In the genomic region with DNA sequence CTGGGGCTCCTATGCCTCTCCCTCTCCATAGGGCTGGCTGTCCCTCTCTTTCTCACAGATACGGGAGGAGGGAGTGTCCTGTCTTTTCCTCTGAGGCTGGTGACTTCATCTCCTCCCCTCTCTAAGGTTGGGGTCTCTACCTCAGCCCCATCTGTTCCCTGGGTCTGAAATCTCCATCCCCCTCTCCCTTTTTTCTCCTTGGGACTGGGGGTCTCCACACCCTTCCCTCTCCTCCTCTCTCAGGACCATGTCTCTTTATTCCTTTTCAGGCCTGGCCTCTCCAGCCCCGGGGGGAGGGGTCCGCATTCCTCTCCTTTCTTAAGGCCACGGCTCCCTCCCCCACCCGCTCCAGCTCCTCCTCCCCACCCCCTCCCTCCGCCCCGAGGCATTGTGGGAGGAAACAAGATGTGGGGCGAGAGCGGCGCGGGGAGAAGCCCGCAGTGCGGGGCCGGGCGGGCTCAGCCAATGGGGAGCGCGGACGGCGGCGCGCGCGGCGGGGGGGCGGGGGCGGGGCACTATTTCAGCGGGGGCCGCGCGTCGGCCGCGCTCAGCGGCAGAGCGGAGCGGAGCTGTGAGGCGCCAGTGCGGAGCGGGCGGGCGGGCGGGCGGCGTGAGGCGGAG, we compare ENCODE assay signal across 8 cellular contexts. TPM values are rescaled to one million over a fixed set of nuclear protein-coding genes. Genes with fewer than 3 reads are reported as not detected.
DNase-seq lines count a peak whose midpoint lies in the region; ATAC-seq, FAIRE-seq and TF ChIP-seq lines count a peak whose summit lies in the region.

A gene (plus strand): TSS at position 550 of the 621 bp plus-strand sequence. CDS start 3,672 bp downstream, outside the sequence.

- H3K4me3 Mint-ChIP-seq in CD8-positive, alpha-beta T cell = peak within 1 kb of the TSS; percentile 89
- H3K4me3 Mint-ChIP-seq in endodermal cell = peak within 1 kb of the TSS; percentile 90

- CTCF ChIA-PET in CD8-positive, alpha-beta T cell (lab: Charles Lee) = interaction anchor here (1.9 to 2.3 kb wide), 2 partner anchors 76 to 82 kb away, joined by 4 to 8 read pairs; a partner anchor contains a TSS

- POLR2A ChIA-PET in CD8-positive, alpha-beta T cell (lab: Charles Lee) = interaction anchor here (0.6 to 2.8 kb wide), 4 partner anchors 65 to 233 kb away, joined by 3 to 13 read pairs (median 6); a partner anchor contains a TSS

- H3K9ac ChIP-seq in endodermal cell (ENCODE audit: extremely low read depth, low read length, poor library complexity, severe bottlenecking) = peak within 1 kb of the TSS; percentile 76

- intact Hi-C loops in CD8-positive, alpha-beta T cell (cut with DNase I, micrococcal nuclease) = loop anchor here (1.0 to 10.0 kb wide), 10 partner anchors 76 to 1251 kb away; a partner anchor contains a TSS

- peak; percentile 69 for ATAC-seq in CD8-positive, alpha-beta T cell

- peak within 1 kb of the TSS; percentile 85 for H3K27ac ChIP-seq in CD8-positive, alpha-beta T cell (ENCODE audit: low read depth, low read length)
- H3K27ac ChIP-seq in endodermal cell (ENCODE audit: low read depth, low read length) = peak within 1 kb of the TSS; percentile 97

- peaks cover 35% of the 10 kb centered on the region for H3K36me3 Mint-ChIP-seq in CD8-positive, alpha-beta T cell
- H3K36me3 Mint-ChIP-seq in endodermal cell (ENCODE audit: low read depth) = peaks cover 34% of the 10 kb centered on the region

- H3K36me3 ChIP-seq in CD8-positive, alpha-beta T cell (ENCODE audit: insufficient read depth, low read length) = peaks cover 10% of the 10 kb centered on the region
- peaks cover 32% of the 10 kb centered on the region for H3K36me3 ChIP-seq in endodermal cell (ENCODE audit: control insufficient read depth, insufficient read depth, low read length)

- peak within 1 kb of the TSS; percentile 62 for H3K4me3 ChIP-seq in CD8-positive, alpha-beta T cell (ENCODE audit: low read depth, low read length)
- H3K4me3 ChIP-seq in endodermal cell (ENCODE audit: low read length) = peak within 1 kb of the TSS; percentile 94

- no peaks in the 10 kb centered on the region for H3K27me3 Mint-ChIP-seq in CD8-positive, alpha-beta T cell (ENCODE audit: low read depth)
- H3K27me3 Mint-ChIP-seq in endodermal cell (ENCODE audit: insufficient read depth) = peaks cover 6% of the 10 kb centered on the region

- H3K4me1 Mint-ChIP-seq in CD8-positive, alpha-beta T cell (ENCODE audit: low read depth) = peaks cover 33% of the 10 kb centered on the region
- H3K4me1 Mint-ChIP-seq in endodermal cell = peaks cover 60% of the 10 kb centered on the region

- FAIRE-seq in HTR-8/SVneo (lab: Jason Lieb, UNC) = peak; percentile 93

- peak; percentile 76 to 93 (median 85) for DNase-seq in CD8-positive, alpha-beta T cell
- peak; percentile 98 for DNase-seq in GM20000 (ENCODE audit: low spot score)
- DNase-seq in HTR-8/SVneo (ENCODE audit: insufficient read length, low spot score) = peak; percentile 98
- DNase-seq in NOMO-1 treated with DMSO at 0.1 percent for 48 hours (lab: John Stamatoyannopoulos, UW; ENCODE audit: unreplicated experiment) = peak; percentile 87
- DNase-seq in activated CD8-positive, alpha-beta memory T cell treated with anti-CD3 and anti-CD28 coated beads, Interleukin-2, amount 50 U/mL, for 1 hour (ENCODE audit: extremely low read depth) = peak; percentile 53
- DNase-seq in endodermal cell = peak; percentile 100
- DNase-seq in mesenteric fat pad (ENCODE audit: low spot score) = peak; percentile 96
- peak; percentile 80 for DNase-seq in stimulated activated CD8-positive, alpha-beta memory T cell treated with anti-CD3 and anti-CD28 coated beads, Interleukin-15, amount 100 ng/mL, for 1 hour (ENCODE audit: low read depth)

- no peaks in the 10 kb centered on the region for H3K27me3 ChIP-seq in CD8-positive, alpha-beta T cell (ENCODE audit: insufficient read depth, low read length)
- H3K27me3 ChIP-seq in endodermal cell (ENCODE audit: control insufficient read depth, insufficient read depth, low read length, poor library complexity, severe bottlenecking) = no peaks in the 10 kb centered on the region

- peak within 1 kb of the TSS; percentile 88 for H3K27ac Mint-ChIP-seq in CD8-positive, alpha-beta T cell
- H3K27ac Mint-ChIP-seq in endodermal cell = peak within 1 kb of the TSS; percentile 95

- H3K9me3 Mint-ChIP-seq in CD8-positive, alpha-beta T cell = no peaks in the 10 kb centered on the region
- H3K9me3 Mint-ChIP-seq in endodermal cell = no peaks in the 10 kb centered on the region

- peaks cover 33% of the 10 kb centered on the region for H3K4me1 ChIP-seq in CD8-positive, alpha-beta T cell (ENCODE audit: insufficient read depth, low read length)
- peaks cover 30% of the 10 kb centered on the region for H3K4me1 ChIP-seq in endodermal cell (ENCODE audit: control insufficient read depth, insufficient read depth, low read length)

- TF ChIP-seq CTCF in CD8-positive, alpha-beta T cell (IDR thresholded peaks at IDR 0.05) = no peak
- TF ChIP-seq CTCF in GM20000 (IDR thresholded peaks at IDR 0.05; ENCODE audit: extremely low read depth, missing control alignments) (no peak), endodermal cell (conservative IDR thresholded peaks at IDR 0.05) (no peak)

- no peaks in the 10 kb centered on the region for H3K9me3 ChIP-seq in CD8-positive, alpha-beta T cell (ENCODE audit: low read length)
- no peaks in the 10 kb centered on the region for H3K9me3 ChIP-seq in endodermal cell (ENCODE audit: control insufficient read depth, low read length)

- WGBS in endodermal cell (ENCODE audit: insufficient coverage in 1 of 2, insufficient read length in 1 of 2), 2 experiments = 0 to 1% methylated on average over 2 to 40 of the region's 45 CpGs

RNA-seq across cellular contexts. Expression of the gene that starts here (rescaled TPM):
- total RNA-seq in CD8-positive, alpha-beta T cell = 10 to 100 TPM; 30.5 to 30.6 TPM
- total RNA-seq in endodermal cell (10 to 100 TPM; 47.9 to 69.3 TPM), mesenteric fat pad (32.2 TPM)
- polyA plus RNA-seq in endodermal cell (2013, experiment 1 of 2) = 54.8 TPM
- polyA plus RNA-seq in endodermal cell (2013, experiment 2 of 2) = 49.1 TPM

Comparison
In these comparisons a context has a peak if more than half of its experiments do, and no peak if none do; other contexts are left out.
1. Peak in every context shown above with its lines: DNase-seq, ATAC-seq, H3K4me3 ChIP-seq and H3K27ac ChIP-seq.